8 cellular contexts compared by ENCODE assay signal in genomic region chr22:19890502-19891349, GRCh38. TPM values are rescaled to one million over a fixed set of nuclear protein-coding genes. Genes with fewer than 3 reads are reported as not detected.
DNase-seq lines count a peak whose midpoint lies in the region; ATAC-seq and TF ChIP-seq lines count a peak whose summit lies in the region.

No MANE protein-coding gene starts in this region.

- H3K4me1 ChIP-seq in heart right ventricle (peaks cover 0 to 50% (median 15%) of the 10 kb centered on the region in 9 donors), Peyer's patch (peaks cover 0 to 43% (median 25%) of the 10 kb centered on the region in 4 donors), vagina (peaks cover 42% of the 10 kb centered on the region)

- H3K27ac ChIP-seq in heart right ventricle (peak overlapping the region in 1 of 10 donors; percentile 77), Peyer's patch (peak overlapping the region; percentile 62 to 89 (median 76)), epithelial cell of prostate (peak overlapping the region; percentile 74), vagina (peak overlapping the region; percentile 84)

- no peak for ATAC-seq in Right ventricle myocardium inferior
- no peak for ATAC-seq in heart right ventricle
- no peak for ATAC-seq in HG02678 (IDR thresholded peaks at IDR 0.05; ENCODE audit: unreplicated experiment)

- WGBS in heart right ventricle, 2 donors: 83 to 84% methylated on average over 20 of the region's 20 CpGs

- H3K9me3 ChIP-seq in heart right ventricle: no peaks in the 10 kb centered on the region
- no peaks in the 10 kb centered on the region for H3K9me3 ChIP-seq in Peyer's patch
- H3K9me3 ChIP-seq in vagina: no peaks in the 10 kb centered on the region

- peak; percentile 41 for DNase-seq in Right ventricle myocardium inferior (ENCODE audit: missing footprints)
- DNase-seq in heart right ventricle: no peak
- no peak for DNase-seq in Peyer's patch
- no peak for DNase-seq in epithelial cell of prostate (ENCODE audit: low read depth, low spot score)
- DNase-seq in vagina (ENCODE audit: extremely low spot score in 2 of 2): no peak
- DNase-seq in NCI-H2171 (lab: John Stamatoyannopoulos, UW): no peak
- no peak for DNase-seq in NCI-H510A treated with DMSO at 0.1 percent for 48 hours (lab: John Stamatoyannopoulos, UW)

- intact Hi-C loops in Right ventricle myocardium inferior (cut with DNase I): no loop called here
- intact Hi-C loops in heart right ventricle (cut with DNase I): loop anchor here in 2 of 10 donors (5.0 to 10.0 kb wide), 2 partner anchors 46 to 48 kb away; no protein-coding TSS in a partner anchor
- intact Hi-C loops in vagina (cut with DNase I): no loop called here

- TF ChIP-seq CTCF in heart right ventricle (IDR thresholded peaks at IDR 0.05) (no peak), Peyer's patch (IDR thresholded peaks at IDR 0.05) (no peak), vagina (IDR thresholded peaks at IDR 0.05) (no peak)

- H3K4me3 ChIP-seq in heart right ventricle: no peak overlapping the region
- H3K4me3 ChIP-seq in Peyer's patch: no peak overlapping the region
- no peak overlapping the region for H3K4me3 ChIP-seq in vagina

- H3K36me3 ChIP-seq in heart right ventricle: peaks cover 0 to 47% (median 16%) of the 10 kb centered on the region in 9 donors
- H3K36me3 ChIP-seq in Peyer's patch: peaks cover 0 to 12% (median 0%) of the 10 kb centered on the region in 3 donors
- H3K36me3 ChIP-seq in vagina: no peaks in the 10 kb centered on the region

- no peaks in the 10 kb centered on the region for H3K27me3 ChIP-seq in heart right ventricle
- no peaks in the 10 kb centered on the region for H3K27me3 ChIP-seq in Peyer's patch
- H3K27me3 ChIP-seq in vagina: no peaks in the 10 kb centered on the region

- TF ChIP-seq POLR2A in Peyer's patch (IDR thresholded peaks at IDR 0.05) (no peak), vagina (IDR thresholded peaks at IDR 0.05) (no peak)

RNA-seq across cellular contexts. Expression of gene GNB1L, which starts 36.1 kb away (rescaled TPM):
- total RNA-seq in Right ventricle myocardium inferior (1.9 TPM), heart right ventricle (1 to 10 TPM in 8 of 10 donors, under 1 TPM in 2; 0.76 to 3.6 (median 1.8) TPM), Peyer's patch (1 to 10 TPM; 3.1 to 6.6 (median 4.9) TPM), vagina (14.0 TPM)
- polyA plus RNA-seq in heart right ventricle: 1 to 10 TPM; 2.0 to 9.3 TPM

RNA-seq across cellular contexts. Expression of gene RTL10, which starts 36.1 kb away (rescaled TPM):
- total RNA-seq in Right ventricle myocardium inferior: 8.5 TPM
- total RNA-seq in heart right ventricle: 10 to 100 TPM in 2 of 10 donors, 1 to 10 TPM in 8; 5.3 to 12.0 (median 7.2) TPM
- 1 to 10 TPM; 4.0 to 6.5 TPM for polyA plus RNA-seq in heart right ventricle
- total RNA-seq in Peyer's patch: 10 to 100 TPM in 3 of 4 donors, 1 to 10 TPM in 1; 2.5 to 26.1 (median 22.8) TPM
- total RNA-seq in vagina: 21.4 TPM

RNA-seq across cellular contexts. Expression of gene COMT, which starts 50.8 kb away (rescaled TPM):
- 104 TPM for total RNA-seq in Right ventricle myocardium inferior
- total RNA-seq in heart right ventricle: 100 to 1,000 TPM in 5 of 10 donors, 10 to 100 TPM in 5; 72.5 to 128 (median 101) TPM
- polyA plus RNA-seq in heart right ventricle: 100 to 1,000 TPM in 1 of 2 donors, 10 to 100 TPM in 1; 42.9 to 273 TPM
- total RNA-seq in Peyer's patch: 100 to 1,000 TPM in 3 of 4 donors, 10 to 100 TPM in 1; 89.1 to 149 (median 138) TPM
- total RNA-seq in vagina: 240 TPM

RNA-seq across cellular contexts. Expression of gene TXNRD2, which starts 50.9 kb away (rescaled TPM):
- total RNA-seq in Right ventricle myocardium inferior (40.9 TPM), heart right ventricle (10 to 100 TPM; 28.5 to 59.9 (median 35.0) TPM), Peyer's patch (10 to 100 TPM; 24.7 to 29.8 (median 27.2) TPM), vagina (13.5 TPM)
- 100 to 1,000 TPM in 1 of 2 donors, 10 to 100 TPM in 1; 25.8 to 103 TPM for polyA plus RNA-seq in heart right ventricle
